Comparison of ENCODE assay signal across 8 cellular contexts in the genomic region with DNA sequence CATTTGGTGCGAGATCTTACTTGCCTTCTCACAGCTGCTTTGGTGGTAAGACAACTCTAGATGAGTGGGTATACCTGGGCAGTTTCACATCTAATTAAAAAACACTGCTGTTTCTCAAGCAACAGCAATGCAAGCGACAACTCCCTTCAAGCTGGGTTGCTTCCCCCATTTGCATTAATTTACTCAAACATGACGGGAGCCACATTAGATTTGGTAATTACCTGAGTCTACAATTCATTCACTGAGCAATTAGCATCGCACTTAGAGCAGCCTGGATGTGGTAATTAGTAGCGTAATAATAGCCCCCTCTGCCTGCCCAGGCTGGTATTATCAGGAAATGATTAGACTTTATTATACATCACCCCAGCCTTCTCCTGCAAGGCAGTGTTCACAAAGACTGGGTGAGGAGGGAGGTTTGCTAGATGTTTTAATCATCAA.
A peak's percentile ranks its signal among the peaks of the same experiment; 100 is the strongest.
DNase-seq lines count a peak whose midpoint lies in the region; ATAC-seq and TF ChIP-seq lines count a peak whose summit lies in the region.

No MANE protein-coding gene starts in this region.

- H3K9me3 ChIP-seq in heart left ventricle, result no peaks in the 10 kb centered on the region
- no peaks in the 10 kb centered on the region for H3K9me3 ChIP-seq in Panc1 (ENCODE audit: control insufficient read depth, insufficient read depth, low read depth, low read length)

- intact Hi-C loops in heart left ventricle (cut with DNase I), result loop anchor here in 1 of 10 donors (10.0 kb wide), 1 partner anchor 272 kb away; no protein-coding TSS in a partner anchor
- intact Hi-C loops in Right ventricle myocardium superior (cut with DNase I), result no loop called here
- intact Hi-C loops in Panc1 (cut with micrococcal nuclease; ENCODE audit: unreplicated experiment), result loop anchor here (10.0 kb wide), 1 partner anchor 578 kb away; no protein-coding TSS in a partner anchor

- in situ Hi-C loops in Panc1 (cut with HindIII; ENCODE audit: low pct_unique_long_range_greater_than_20kb, low sequenced_read_pairs), result no loop called here

- BruUV-seq in Panc1 (replicated peaks; lab: Mats Ljungman, UMichigan), result no TSS peak

- no peaks in the 10 kb centered on the region for H3K27me3 ChIP-seq in heart left ventricle
- H3K27me3 ChIP-seq in Panc1 (ENCODE audit: control insufficient read depth, insufficient read depth, low read length), result no peaks in the 10 kb centered on the region; the same call in 1 of the 2 replicates

- no peak overlapping the region for H3K4me3 Mint-ChIP-seq in glutamatergic neuron (ENCODE audit: unreplicated experiment)

- WGBS in heart left ventricle, 4 donors, result 52 to 61% (median 56%) methylated on average over 5 of the region's 5 CpGs

- H3K36me3 Mint-ChIP-seq in glutamatergic neuron (ENCODE audit: unreplicated experiment), result no peaks in the 10 kb centered on the region

- DNase-seq in heart left ventricle (no peak), Right ventricle myocardium superior (no peak), Panc1 (ENCODE audit: low read depth, low spot score) (no peak), glutamatergic neuron (peak; percentile 20), NCI-H510A (lab: John Stamatoyannopoulos, UW) (no peak), islet precursor cell (no peak)
- no peak for DNase-seq in stimulated activated CD4-positive, alpha-beta T cell treated with anti-CD3 and anti-CD28 coated beads, Interleukin-4, amount 100 ng/mL, for 4 hours

- no peak overlapping the region for H3K4me3 ChIP-seq in heart left ventricle
- H3K4me3 ChIP-seq in Panc1 (ENCODE audit: low read depth in 2 of 2, low read length in 2 of 2), result no peak overlapping the region

- CTCF ChIA-PET in Panc1 (lab: Charles Lee), result no interaction called here

- TF ChIP-seq CTCF in heart left ventricle (IDR thresholded peaks at IDR 0.05) (peak in 10 of 12 donors; percentile 19 to 51 (median 30)), Panc1 (IDR thresholded peaks at IDR 0.05) (peak; percentile 45), glutamatergic neuron (IDR thresholded peaks at IDR 0.05; ENCODE audit: partially characterized antibody, unreplicated experiment) (no peak)

- no peaks in the 10 kb centered on the region for H3K9me3 Mint-ChIP-seq in glutamatergic neuron (ENCODE audit: unreplicated experiment)

- TF ChIP-seq POLR2A in heart left ventricle (IDR thresholded peaks at IDR 0.05), result no peak

- H3K4me1 Mint-ChIP-seq in glutamatergic neuron (ENCODE audit: low read depth, unreplicated experiment), result peaks cover 5% of the 10 kb centered on the region

- no peak overlapping the region for H3K27ac Mint-ChIP-seq in glutamatergic neuron (ENCODE audit: unreplicated experiment)

- ATAC-seq in heart left ventricle (no peak), Right ventricle myocardium superior (ENCODE audit: poor library complexity) (no peak), HG03378 (IDR thresholded peaks at IDR 0.05; ENCODE audit: unreplicated experiment) (peak; percentile 81), Panc1 (no peak)

- no peaks in the 10 kb centered on the region for H3K36me3 ChIP-seq in heart left ventricle
- H3K36me3 ChIP-seq in Panc1 (ENCODE audit: control insufficient read depth, insufficient read depth, low read length), result no peaks in the 10 kb centered on the region

- H3K4me1 ChIP-seq in heart left ventricle, result peaks cover 0 to 34% (median 14%) of the 10 kb centered on the region in 12 donors
- no peaks in the 10 kb centered on the region for H3K4me1 ChIP-seq in Panc1 (ENCODE audit: control insufficient read depth, insufficient read depth, low read length)

- H3K27me3 Mint-ChIP-seq in glutamatergic neuron (ENCODE audit: unreplicated experiment), result no peaks in the 10 kb centered on the region

- POLR2A ChIA-PET in Panc1 (lab: Charles Lee), result no interaction called here

- H3K27ac ChIP-seq in heart left ventricle, result no peak overlapping the region
- H3K27ac ChIP-seq in Panc1 (ENCODE audit: low read length), result no peak overlapping the region
